Comparison of ENCODE assay signal across 18 cellular contexts in the genomic region with DNA sequence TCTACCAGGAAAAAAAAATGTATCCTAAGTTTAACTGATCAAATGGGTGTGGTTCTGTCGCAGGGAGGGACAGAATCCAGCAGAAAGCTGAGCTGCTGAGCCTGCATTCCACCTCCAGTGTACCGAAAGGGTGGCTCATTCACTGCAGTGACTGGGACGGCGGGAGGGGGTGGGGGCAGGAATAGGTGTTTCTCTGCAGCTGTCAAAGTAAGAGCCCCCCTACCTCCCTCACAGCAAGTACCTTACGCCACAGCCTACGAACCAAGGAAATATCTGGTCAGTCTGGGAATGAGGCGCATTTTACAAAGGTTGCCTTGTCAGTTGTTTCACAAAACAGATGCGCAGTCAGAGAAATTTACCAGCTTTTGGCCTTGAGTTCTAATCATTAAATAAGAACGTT. TPM values are rescaled to one million over a fixed set of nuclear protein-coding genes. Genes with fewer than 3 reads are reported as not detected.
A peak's percentile ranks its signal among the peaks of the same experiment; 100 is the strongest.
DNase-seq lines count a peak whose midpoint lies in the region; ATAC-seq, FAIRE-seq and TF ChIP-seq lines count a peak whose summit lies in the region.
"Had no signal": no experiment of that assay in that cellular context is flagged by ENCODE, and none has a peak within 500 bp of the region (broad histone marks: within the 10 kb centered on the region; RNA-seq: fewer than 3 reads in every experiment).

No MANE protein-coding gene starts in this region.

- no peaks in the 10 kb centered on the region for H3K79me2 ChIP-seq in K562 (ENCODE audit: control insufficient read depth, insufficient read depth, low read length)

- H3K27me3 ChIP-seq in H7 (ENCODE audit: control insufficient read depth, insufficient read depth, low read length) (no peaks in the 10 kb centered on the region), K562 (ENCODE audit: control insufficient read depth in 2 of 2, insufficient read depth in 2 of 2, low read length in 2 of 2) (peaks cover 27 to 28% of the 10 kb centered on the region in 2 experiments; a peak in 4 of 5 replicates)
- H3K27me3 ChIP-seq: BLaER1, Peyer's patch had no signal

- no peak overlapping the region for H3K4me2 ChIP-seq in K562 (ENCODE audit: insufficient read depth, low read length)
- H3K4me2 ChIP-seq: BLaER1 had no signal

- intact Hi-C loops in K562 (cut with micrococcal nuclease): no loop called here

- peaks cover 5% of the 10 kb centered on the region for H3K27me3 Mint-ChIP-seq in endothelial cell (ENCODE audit: unreplicated experiment)

- POLR2A ChIA-PET in K562 (lab: Yijun Ruan, JAX): interaction anchor here (0.6 to 1.0 kb wide), 2 partner anchors 50 to 306 kb away, joined by 3 to 4 read pairs; no protein-coding TSS in a partner anchor

- no peak for TF ChIP-seq EP300 in K562 (IDR thresholded peaks at IDR 0.05; ENCODE audit: low read length)

- H3K36me3 ChIP-seq in H7 (replicated peaks; ENCODE audit: control insufficient read depth, insufficient read depth, low read length): no peaks in the 10 kb centered on the region
- H3K36me3 ChIP-seq in K562 (ENCODE audit: control insufficient read depth, insufficient read depth, low read length): no peaks in the 10 kb centered on the region
- H3K36me3 ChIP-seq: BLaER1, gastrocnemius medialis, Peyer's patch had no signal

- H3K27ac ChIP-seq in K562 (ENCODE audit: extremely low read depth, low read depth, low read length) (no peak overlapping the region), temporal lobe (ENCODE audit: low read depth, low read length) (peak overlapping the region; percentile 98)
- H3K27ac ChIP-seq: BLaER1, gastrocnemius medialis, Peyer's patch had no signal

- H3K4me3 ChIP-seq in H7 (ENCODE audit: insufficient read depth, low read depth, low read length) (no peak overlapping the region), K562 (no peak overlapping the region)
- H3K4me3 ChIP-seq: BLaER1, gastrocnemius medialis, Peyer's patch had no signal

- H3K9me3 Mint-ChIP-seq in endothelial cell (ENCODE audit: unreplicated experiment): no peaks in the 10 kb centered on the region

- no TSS peak for BruUV-seq in K562 (replicated peaks; lab: Mats Ljungman, UMichigan)

- in situ Hi-C loops in K562 (cut with MboI): no loop called here

- H3K4me3 Mint-ChIP-seq in endothelial cell (ENCODE audit: unreplicated experiment): no peak overlapping the region

- no peak overlapping the region for H3K27ac Mint-ChIP-seq in endothelial cell (ENCODE audit: unreplicated experiment)

- no peak for FAIRE-seq in K562 (lab: Jason Lieb, UNC)

- H3K9ac ChIP-seq in K562 (ENCODE audit: insufficient read depth in 1 of 2, low read depth in 2 of 2, low read length in 2 of 2): no peak overlapping the region
- H3K9ac ChIP-seq: BLaER1 had no signal

- peak; percentile 58; the same call in 2 of the 3 replicates for ATAC-seq in K562
- ATAC-seq: gastrocnemius medialis, SK-N-SH treated with all-trans-retinoic acid at 6 μM for 48 hours had no signal

- H3K9me1 ChIP-seq in K562 (ENCODE audit: control insufficient read depth, insufficient read depth, low read length): no peaks in the 10 kb centered on the region

- TF ChIP-seq CTCF in K562 (IDR thresholded peaks at IDR 0.05 in 2 of 3, conservative IDR thresholded peaks at IDR 0.05 in 1 of 3; ENCODE audit: insufficient read depth in 2 of 3, low read depth in 1 of 3, low read length in 3 of 3) (no peak), endothelial cell (IDR thresholded peaks at IDR 0.05; ENCODE audit: unreplicated experiment) (no peak)

- no peaks in the 10 kb centered on the region for H3K9me3 ChIP-seq in K562 (replicated peaks; ENCODE audit: control insufficient read depth, insufficient read depth, low read depth, low read length)
- H3K9me3 ChIP-seq: gastrocnemius medialis, Peyer's patch had no signal

- H3K4me1 Mint-ChIP-seq in endothelial cell (ENCODE audit: unreplicated experiment): peaks cover 16% of the 10 kb centered on the region

- H2AFZ ChIP-seq in K562 (ENCODE audit: low read depth, low read length): no peak overlapping the region

- 39% methylated on average over 7 of the region's 9 CpGs for WGBS in K562 (ENCODE audit: insufficient coverage, low coverage, missing lambda C conversion rate)

- TF ChIP-seq POLR2A in K562 (conservative IDR thresholded peaks at IDR 0.05): no peak

- H3K4me1 ChIP-seq in K562 (replicated peaks in 1 of 2; ENCODE audit: control insufficient read depth in 2 of 2, insufficient read depth in 2 of 2, low read length in 2 of 2): peaks cover 16 to 20% of the 10 kb centered on the region in 2 experiments; a peak in 4 of 5 replicates
- H3K4me1 ChIP-seq: Peyer's patch had no signal

- no peaks in the 10 kb centered on the region for H4K20me1 ChIP-seq in K562 (replicated peaks; ENCODE audit: control insufficient read depth, insufficient read depth, low read length)
- H4K20me1 ChIP-seq: BLaER1 had no signal

- CTCF ChIA-PET in K562 (lab: Yijun Ruan, JAX; ENCODE audit: low intra/inter-chr PET ratio): no interaction called here

- TF ChIP-seq RAD21 in K562 (CRISPR knock-in tag; conservative IDR thresholded peaks at IDR 0.05 in 1 of 2, IDR thresholded peaks at IDR 0.05 in 1 of 2): no peak

- no peaks in the 10 kb centered on the region for H3K36me3 Mint-ChIP-seq in endothelial cell (ENCODE audit: low read depth, unreplicated experiment)

- DNase-seq in H7: peak; percentile 90
- DNase-seq in K562 (ENCODE audit: extremely low read depth in 1 of 4, low spot score in 3 of 4): peak; percentile 41 to 58 (median 44)
- DNase-seq in iPS-NIHi7 (ENCODE audit: extremely low spot score): peak; percentile 65
- DNase-seq in endothelial cell (ENCODE audit: low spot score): no peak
- DNase-seq in GM19238 (ENCODE audit: insufficient read length, low spot score): no peak
- DNase-seq in SW 1271 (lab: John Stamatoyannopoulos, UW): no peak
- DNase-seq: activated naive CD4-positive, alpha-beta T cell; activated T-cell treated with anti-CD3 and anti-CD28 coated beads for 4 hours; cortex of kidney; gastrocnemius medialis; GDM1; NCI-H1417 treated with DMSO at 0.1 percent for 48 hours; NCI-H226; Peyer's patch; stimulated activated CD4-positive, alpha-beta T cell treated with anti-CD3 and anti-CD28 coated beads, Interleukin-2, amount 100 ng/mL, for 48 hours had no signal

TF ChIP-seq in K562, 482 proteins besides CTCF, POLR2A, EP300 and RAD21 (continues in another document):
- TF ChIP-seq CHD4 (IDR thresholded peaks at IDR 0.05; ENCODE audit: insufficient read depth, insufficient replicate concordance, low read depth, low read length, poor library complexity, severe bottlenecking) (no peak), SMAD4 (CRISPR knock-in tag; conservative IDR thresholded peaks at IDR 0.05) (no peak), MYNN (IDR thresholded peaks at IDR 0.05) (peak; percentile 96), MYNN (CRISPR knock-in tag; IDR thresholded peaks at IDR 0.05) (peak; percentile 39; the same call in 1 of the 2 replicates)
- TF ChIP-seq, protein P1, sequence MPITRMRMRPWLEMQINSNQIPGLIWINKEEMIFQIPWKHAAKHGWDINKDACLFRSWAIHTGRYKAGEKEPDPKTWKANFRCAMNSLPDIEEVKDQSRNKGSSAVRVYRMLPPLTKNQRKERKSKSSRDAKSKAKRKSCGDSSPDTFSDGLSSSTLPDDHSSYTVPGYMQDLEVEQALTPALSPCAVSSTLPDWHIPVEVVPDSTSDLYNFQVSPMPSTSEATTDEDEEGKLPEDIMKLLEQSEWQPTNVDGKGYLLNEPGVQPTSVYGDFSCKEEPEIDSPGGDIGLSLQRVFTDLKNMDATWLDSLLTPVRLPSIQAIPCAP (CRISPR knock-in tag; IDR thresholded peaks at IDR 0.05; ENCODE audit: borderline replicate concordance): no peak

RNA-seq across cellular contexts. Expression of a gene that starts 1.7 kb away (rescaled TPM):
- total RNA-seq in H7 (2014; rRNA removed; shearing (Covaris generic)): 0.10 TPM in 1 of 2 replicates, not detected in the other
- total RNA-seq in K562 (2011; cell fraction: chromatin; rRNA removed; ENCODE audit: low replicate concordance): not detected in 2 replicates
- total RNA-seq in K562 (2011; cell fraction: nucleolus; rRNA removed): not detected in 2 replicates
- not detected in 2 replicates for total RNA-seq in K562 (2011; cell fraction: nucleoplasm; rRNA removed)
- total RNA-seq in K562 (2014; rRNA removed) (not detected in 2 replicates), K562 (2014; rRNA removed; fragmentation: Illumina TruSeq; extraction: Trizol) (not detected in 2 replicates), K562 (2015; rRNA removed; fragmentation: Illumina TruSeq; extraction: Trizol) (not detected in 2 replicates), K562 (2021) (not detected in 2 replicates), temporal lobe (10.1 TPM), endothelial cell (ENCODE audit: unreplicated experiment) (0.54 TPM)
- polyA plus RNA-seq in K562 (2011; rRNA removed) (not detected in 2 replicates), K562 (2014; fragmentation: Illumina TruSeq; extraction: Trizol) (not detected in 2 replicates), K562 (2014; fragmentation: Nextera tagmentation; extraction: Ambion mirVana) (not detected), K562 (2014; rRNA removed) (not detected in 2 replicates)
- not detected in 2 replicates for polyA plus RNA-seq in K562 (2011; cell fraction: cytosol; rRNA removed)
- polyA plus RNA-seq in K562 (2011; cell fraction: nucleus; rRNA removed): not detected in 2 replicates
- polyA plus RNA-seq in K562 (2012): not detected in 2 replicates
- polyA minus RNA-seq in K562 (2011; rRNA and poly(A)+ RNA removed): not detected in 2 replicates
- polyA minus RNA-seq in K562 (2011; cell fraction: cytosol; rRNA and poly(A)+ RNA removed): not detected in 2 replicates
- polyA minus RNA-seq in K562 (2011; cell fraction: nucleus; rRNA and poly(A)+ RNA removed): not detected in 2 replicates

RNA-seq across cellular contexts. Expression of a gene that starts 32.2 kb away (rescaled TPM):
- total RNA-seq in H7 (2014; rRNA removed; shearing (Covaris generic)): 54.1 and 59.9 TPM in 2 replicates
- total RNA-seq in K562 (2011; cell fraction: chromatin; rRNA removed; ENCODE audit: low replicate concordance): 57.9 and 74.0 TPM in 2 replicates
- 39.0 and 43.6 TPM in 2 replicates for total RNA-seq in K562 (2011; cell fraction: nucleolus; rRNA removed)
- 48.0 and 70.5 TPM in 2 replicates for total RNA-seq in K562 (2011; cell fraction: nucleoplasm; rRNA removed)
- total RNA-seq in K562 (2014; rRNA removed) (59.9 and 68.1 TPM in 2 replicates), K562 (2014; rRNA removed; fragmentation: Illumina TruSeq; extraction: Trizol) (35.1 and 43.5 TPM in 2 replicates), K562 (2015; rRNA removed; fragmentation: Illumina TruSeq; extraction: Trizol) (57.0 and 59.3 TPM in 2 replicates), K562 (2021) (48.0 and 52.7 TPM in 2 replicates), temporal lobe (218 TPM), endothelial cell (ENCODE audit: unreplicated experiment) (151 TPM)
- polyA plus RNA-seq in K562 (2011; rRNA removed) (85.7 and 87.0 TPM in 2 replicates), K562 (2014; fragmentation: Illumina TruSeq; extraction: Trizol) (49.8 and 56.3 TPM in 2 replicates), K562 (2014; fragmentation: Nextera tagmentation; extraction: Ambion mirVana) (10 to 100 TPM; 37.2 to 70.9 TPM), K562 (2014; rRNA removed) (69.6 and 73.7 TPM in 2 replicates)
- 87.3 and 99.4 TPM in 2 replicates for polyA plus RNA-seq in K562 (2011; cell fraction: cytosol; rRNA removed)
- polyA plus RNA-seq in K562 (2011; cell fraction: nucleus; rRNA removed): 127 and 129 TPM in 2 replicates
- polyA plus RNA-seq in K562 (2012): 72.9 and 73.8 TPM in 2 replicates
- polyA minus RNA-seq in K562 (2011; rRNA and poly(A)+ RNA removed): 48.8 and 62.4 TPM in 2 replicates
- polyA minus RNA-seq in K562 (2011; cell fraction: cytosol; rRNA and poly(A)+ RNA removed): 23.8 and 28.9 TPM in 2 replicates
- polyA minus RNA-seq in K562 (2011; cell fraction: nucleus; rRNA and poly(A)+ RNA removed): 30.3 and 39.5 TPM in 2 replicates

Comparison
In these comparisons a context has a peak if more than half of its experiments do, and no peak if none do; other contexts are left out.
1. DNase-seq: peak in H7 (single experiment), K562 (4 of 4) and iPS-NIHi7 (single experiment); none in endothelial cell (single experiment), GM19238 (single experiment) and SW 1271 (0 of 2).